ENCODE assay signal across 26 cellular contexts in the genomic region with DNA sequence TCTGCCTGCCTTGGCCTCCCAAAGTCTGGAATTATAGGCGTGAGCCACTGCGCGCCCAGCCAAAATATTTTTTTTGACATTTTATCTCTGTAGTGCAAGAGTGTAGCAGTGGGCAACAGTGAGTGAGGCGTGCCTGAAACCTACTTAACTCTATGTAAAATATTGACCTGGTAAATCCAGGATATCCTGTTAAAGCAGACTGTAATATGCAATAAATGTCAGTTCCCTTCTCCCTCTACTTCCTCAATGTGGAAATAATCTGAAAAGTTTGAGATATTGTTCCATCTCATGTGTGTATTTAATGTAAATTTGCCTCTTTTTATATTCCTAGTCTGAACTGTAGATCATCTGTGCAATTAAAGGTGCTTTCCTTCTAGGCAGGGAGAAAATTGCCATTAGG.
"Had no signal": no experiment of that assay in that cellular context is flagged by ENCODE, and none has a peak within 500 bp of the region (broad histone marks: within the 10 kb centered on the region; RNA-seq: fewer than 3 reads in every experiment).

No MANE protein-coding gene starts in this region.

- H3K4me1 Mint-ChIP-seq: activated T-helper 17 cell treated with anti-CD3 and anti-CD28 coated beads, Interleukin-2, amount 50 U/mL, for 72 hours; immature natural killer cell had no signal

- H3K27me3 ChIP-seq: brain microvascular endothelial cell, heart left ventricle, ovary, right lobe of liver, transverse colon had no signal

- H3K36me3 ChIP-seq: brain microvascular endothelial cell, heart left ventricle, ovary, right lobe of liver, transverse colon had no signal

- H3K9me3 ChIP-seq: heart left ventricle, ovary, right lobe of liver, transverse colon had no signal

- H3K27me3 Mint-ChIP-seq: activated CD4-positive, alpha-beta memory T cell treated with anti-CD3 and anti-CD28 coated beads for 36 hours; activated T-helper 17 cell treated with anti-CD3 and anti-CD28 coated beads, Interleukin-2, amount 50 U/mL, for 72 hours; progenitor cell of endocrine pancreas had no signal

- H3K27ac ChIP-seq: brain microvascular endothelial cell, heart left ventricle, ovary, right lobe of liver had no signal

- H3K4me3 ChIP-seq: heart left ventricle, ovary, right lobe of liver, transverse colon had no signal

- H3K9me3 Mint-ChIP-seq: activated CD4-positive, alpha-beta memory T cell treated with anti-CD3 and anti-CD28 coated beads for 36 hours; activated CD4-positive, alpha-beta T cell treated with anti-CD3 and anti-CD28 coated beads, Interleukin-2, amount 10 ng/mL, durations not matched to agents 24 days and 14 days; activated T-cell treated with anti-CD3 and anti-CD28 coated beads, Interleukin-2, amount 50 U/mL, for 4 hours; activated T-helper 17 cell treated with anti-CD3 and anti-CD28 coated beads, Interleukin-2, amount 50 U/mL, for 72 hours; immature natural killer cell; nephron had no signal

- H3K4me3 Mint-ChIP-seq: activated CD4-positive, alpha-beta memory T cell treated with anti-CD3 and anti-CD28 coated beads for 36 hours; activated CD4-positive, alpha-beta T cell treated with anti-CD3 and anti-CD28 coated beads, Interleukin-2, amount 10 ng/mL, durations not matched to agents 24 days and 14 days; activated T-cell treated with anti-CD3 and anti-CD28 coated beads, Interleukin-2, amount 50 U/mL, for 4 hours; activated T-helper 17 cell treated with anti-CD3 and anti-CD28 coated beads, Interleukin-2, amount 50 U/mL, for 72 hours; immature natural killer cell; nephron had no signal

- DNase-seq: activated CD4-positive, alpha-beta memory T cell treated with anti-CD3 and anti-CD28 coated beads for 36 hours; activated CD4-positive, alpha-beta T cell treated with anti-CD3 and anti-CD28 coated beads, Interleukin-2, amount 10 ng/mL, durations not matched to agents 24 days and 14 days; activated CD4-positive, CD25-positive, alpha-beta regulatory T cell treated with anti-CD3 and anti-CD28 coated beads, Interleukin-2, amount 50 U/mL, for 72 hours; activated CD8-positive, alpha-beta memory T cell treated with anti-CD3 and anti-CD28 coated beads, Interleukin-2, amount 50 U/mL, for 48 hours; activated gamma-delta T cell treated with Interleukin-2 at 50 U/mL for 16 hours; activated naive CD4-positive, alpha-beta T cell treated with anti-CD3 and anti-CD28 coated beads, Interleukin-2, amount 50 U/mL, for 16 hours; activated T-cell treated with anti-CD3 and anti-CD28 coated beads, Interleukin-2, amount 50 U/mL, for 4 hours; amniotic stem cell; brain microvascular endothelial cell; cortex of kidney; foreskin fibroblast; heart left ventricle; hypothalamus; immature natural killer cell; kidney; left colon; mammary epithelial cell; ovary; right lobe of liver; stimulated activated CD4-positive, alpha-beta T cell treated with anti-CD3 and anti-CD28 coated beads, Interleukin-2, amount 100 ng/mL, for 48 hours; stimulated activated naive CD4-positive, alpha-beta T cell treated with Interleukin-2 at 50 U/mL for 16 hours; transverse colon had no signal

- H3K4me1 ChIP-seq: right lobe of liver had no signal

- H3K27ac Mint-ChIP-seq: activated CD4-positive, alpha-beta memory T cell treated with anti-CD3 and anti-CD28 coated beads for 36 hours; activated CD4-positive, alpha-beta T cell treated with anti-CD3 and anti-CD28 coated beads, Interleukin-2, amount 10 ng/mL, durations not matched to agents 24 days and 14 days; activated T-helper 17 cell treated with anti-CD3 and anti-CD28 coated beads, Interleukin-2, amount 50 U/mL, for 72 hours; nephron; progenitor cell of endocrine pancreas had no signal

- H3K36me3 Mint-ChIP-seq: activated CD4-positive, alpha-beta memory T cell treated with anti-CD3 and anti-CD28 coated beads for 36 hours had no signal

- ATAC-seq: activated T-cell treated with anti-CD3 and anti-CD28 coated beads, Interleukin-2, amount 50 U/mL, for 4 hours; activated T-helper 17 cell treated with anti-CD3 and anti-CD28 coated beads, Interleukin-2, amount 50 U/mL, for 72 hours; esophagus mucosa; heart left ventricle; left colon had no signal
